Comparison of ENCODE assay signal across 16 cellular contexts in genomic region chr16:9151074-9151473, GRCh38.
"Had no signal": no experiment of that assay in that cellular context is flagged by ENCODE, and none has a peak within 500 bp of the region (broad histone marks: within the 10 kb centered on the region; RNA-seq: fewer than 3 reads in every experiment).

No MANE protein-coding gene starts in this region.

- DNase-seq: activated CD4-positive, alpha-beta T cell treated with anti-CD3 and anti-CD28 coated beads, Interleukin-2, amount 10 ng/mL, durations not matched to agents 24 days and 14 days; activated CD8-positive, alpha-beta T cell treated with anti-CD3 and anti-CD28 coated beads for 36 hours; activated naive CD4-positive, alpha-beta T cell; activated naive CD8-positive, alpha-beta T cell treated with anti-CD3 and anti-CD28 coated beads, Interleukin-2, amount 10 ng/mL, durations not matched to agents 7 days and 5 days; activated T-cell treated with anti-CD3 and anti-CD28 coated beads, Interleukin-2, amount 50 U/mL, for 1 hour; body of pancreas; effector memory CD8-positive, alpha-beta T cell; esophagus squamous epithelium; immature natural killer cell; left ventricle myocardium superior; stimulated activated CD4-positive, alpha-beta T cell treated with anti-CD3 and anti-CD28 coated beads, Interleukin-2, amount 100 ng/mL, for 24 hours; stimulated activated naive CD4-positive, alpha-beta T cell treated with Interleukin-2 at 50 U/mL for 16 hours; thyroid gland had no signal

- H3K36me3 Mint-ChIP-seq: immature natural killer cell had no signal

- ATAC-seq: activated CD8-positive, alpha-beta T cell treated with anti-CD3 and anti-CD28 coated beads for 36 hours; activated T-helper 17 cell treated with anti-CD3 and anti-CD28 coated beads, Interleukin-2, amount 50 U/mL, for 72 hours; body of pancreas; effector memory CD8-positive, alpha-beta T cell; left ventricle myocardium superior had no signal

- H3K4me3 Mint-ChIP-seq: activated CD4-positive, alpha-beta T cell treated with anti-CD3 and anti-CD28 coated beads, Interleukin-2, amount 10 ng/mL, durations not matched to agents 24 days and 14 days; activated CD8-positive, alpha-beta T cell treated with anti-CD3 and anti-CD28 coated beads for 36 hours; activated naive CD8-positive, alpha-beta T cell treated with anti-CD3 and anti-CD28 coated beads, Interleukin-2, amount 10 ng/mL, durations not matched to agents 7 days and 5 days; activated T-helper 17 cell treated with anti-CD3 and anti-CD28 coated beads, Interleukin-2, amount 50 U/mL, for 72 hours; effector memory CD8-positive, alpha-beta T cell; immature natural killer cell; neural crest cell had no signal

- H3K27ac Mint-ChIP-seq: activated CD4-positive, alpha-beta T cell treated with anti-CD3 and anti-CD28 coated beads, Interleukin-2, amount 10 ng/mL, durations not matched to agents 24 days and 14 days; activated CD8-positive, alpha-beta T cell treated with anti-CD3 and anti-CD28 coated beads for 36 hours; activated naive CD8-positive, alpha-beta T cell treated with anti-CD3 and anti-CD28 coated beads, Interleukin-2, amount 10 ng/mL, durations not matched to agents 7 days and 5 days; activated T-helper 17 cell treated with anti-CD3 and anti-CD28 coated beads, Interleukin-2, amount 50 U/mL, for 72 hours; effector memory CD8-positive, alpha-beta T cell; immature natural killer cell; progenitor cell of endocrine pancreas had no signal

- H3K36me3 ChIP-seq: esophagus squamous epithelium, thyroid gland had no signal

- H3K27ac ChIP-seq: body of pancreas, esophagus squamous epithelium, thyroid gland had no signal

- H3K9me3 ChIP-seq: body of pancreas, esophagus squamous epithelium, thyroid gland had no signal

- H3K4me1 ChIP-seq: body of pancreas had no signal

- H3K4me1 Mint-ChIP-seq: activated CD4-positive, alpha-beta T cell treated with anti-CD3 and anti-CD28 coated beads, Interleukin-2, amount 10 ng/mL, durations not matched to agents 24 days and 14 days; activated naive CD8-positive, alpha-beta T cell treated with anti-CD3 and anti-CD28 coated beads, Interleukin-2, amount 10 ng/mL, durations not matched to agents 7 days and 5 days; activated T-helper 17 cell treated with anti-CD3 and anti-CD28 coated beads, Interleukin-2, amount 50 U/mL, for 72 hours had no signal

- H3K9me3 Mint-ChIP-seq: activated CD8-positive, alpha-beta T cell treated with anti-CD3 and anti-CD28 coated beads for 36 hours; activated T-helper 17 cell treated with anti-CD3 and anti-CD28 coated beads, Interleukin-2, amount 50 U/mL, for 72 hours; effector memory CD8-positive, alpha-beta T cell; immature natural killer cell had no signal

- H3K4me3 ChIP-seq: body of pancreas, esophagus squamous epithelium, thyroid gland had no signal

- H3K27me3 ChIP-seq: body of pancreas, thyroid gland had no signal
